In genomic region chr17:35406568-35406967, GRCh38 we compare ENCODE assay signal across 27 cellular contexts.
"Had no signal": no experiment of that assay in that cellular context is flagged by ENCODE, and none has a peak within 500 bp of the region (broad histone marks: within the 10 kb centered on the region; RNA-seq: fewer than 3 reads in every experiment).

No MANE protein-coding gene starts in this region.

- H3K4me3 ChIP-seq: stomach, suprapubic skin, thoracic aorta, thyroid gland, tibial artery, tibial nerve, transverse colon, upper lobe of left lung, upper lobe of right lung, uterus, vagina had no signal

- H3K27ac ChIP-seq: stomach, suprapubic skin, testis, thoracic aorta, thyroid gland, tibial artery, tibial nerve, transverse colon, upper lobe of left lung, upper lobe of right lung, uterus, vagina had no signal

- DNase-seq: stimulated activated CD4-positive, alpha-beta T cell treated with anti-CD3 and anti-CD28 coated beads, Interleukin-2, amount 100 ng/mL, for 48 hours; stimulated activated CD4-positive, alpha-beta T cell treated with anti-CD3 and anti-CD28 coated beads, Interleukin-4, amount 100 ng/mL, for 1 hour; stimulated activated CD4-positive, alpha-beta T cell treated with anti-CD3 and anti-CD28 coated beads, Interleukin-4, amount 100 ng/mL, for 24 hours; stimulated activated CD4-positive, alpha-beta T cell treated with anti-CD3 and anti-CD28 coated beads, Interleukin-4, amount 100 ng/mL, for 4 hours; stimulated activated CD8-positive, alpha-beta memory T cell treated with anti-CD3 and anti-CD28 coated beads, Interleukin-4, amount 100 ng/mL, for 48 hours; stimulated activated naive B cell treated with anti-CD40 and anti-IgM and Interleukin-4, amounts not matched to agents 10 μg/mL and 1 μg/mL and 100 μg/mL, for 72 hours; stimulated activated naive CD4-positive, alpha-beta T cell; stimulated activated naive CD4-positive, alpha-beta T cell treated with Interleukin-2 at 50 U/mL for 16 hours; stimulated activated naive CD8-positive, alpha-beta T cell treated with anti-CD3 and anti-CD28 coated beads, Interleukin-15, amount 100 ng/mL, for 72 hours; stimulated activated naive CD8-positive, alpha-beta T cell treated with anti-CD3 and anti-CD28 coated beads, Interleukin-15, Interleukin-2, amounts not matched to agents 100 U/mL and 50 U/mL, for 24 hours; stomach; substantia nigra; testis; thyroid gland; tibial artery; transverse colon; trophoblast cell; upper lobe of left lung; upper lobe of right lung; uterus had no signal

- H3K36me3 ChIP-seq: transverse colon, uterus had no signal

- H3K9me3 ChIP-seq: stomach, suprapubic skin, testis, thoracic aorta, thyroid gland, tibial artery, tibial nerve, transverse colon, upper lobe of left lung, upper lobe of right lung, uterus, vagina had no signal

- ATAC-seq: stimulated activated effector memory CD8-positive, alpha-beta T cell treated with anti-CD3 and anti-CD28 coated beads, Interleukin-12 subunit alpha, Interleukin-12 subunit beta, amount 100 ng/mL, for 72 hours; stimulated activated memory B cell treated with anti-CD40 and anti-IgM and Interleukin-4, amounts not matched to agents 10 μg/mL and 1 μg/mL and 100 μg/mL, for 72 hours; stimulated activated naive B cell treated with anti-CD40 and anti-IgM and Interleukin-4, amounts not matched to agents 10 μg/mL and 1 μg/mL and 100 μg/mL, for 72 hours; stimulated activated naive CD8-positive, alpha-beta T cell treated with anti-CD3 and anti-CD28 coated beads, Interleukin-15, amount 100 ng/mL, for 72 hours; stimulated activated naive CD8-positive, alpha-beta T cell treated with anti-CD3 and anti-CD28 coated beads, Interleukin-15, Interleukin-2, amounts not matched to agents 100 U/mL and 50 U/mL, for 24 hours; upper lobe of right lung had no signal

- H3K27me3 ChIP-seq: stomach, suprapubic skin, testis, thyroid gland, tibial artery, tibial nerve, transverse colon, upper lobe of left lung, upper lobe of right lung, uterus, vagina had no signal

- FAIRE-seq: urothelium cell line had no signal

- H3K4me1 ChIP-seq: stomach, suprapubic skin, testis, thyroid gland, tibial artery, tibial nerve, transverse colon, upper lobe of left lung, upper lobe of right lung, uterus, vagina had no signal
